Comparison of ENCODE assay signal across 18 cellular contexts in genomic region chr2:38736035-38736320, GRCh38. TPM values are rescaled to one million over a fixed set of nuclear protein-coding genes. Genes with fewer than 3 reads are reported as not detected.
A peak's percentile ranks its signal among the peaks of the same experiment; 100 is the strongest.
DNase-seq lines count a peak whose midpoint lies in the region; ATAC-seq and TF ChIP-seq lines count a peak whose summit lies in the region.
"Had no signal": no experiment of that assay in that cellular context is flagged by ENCODE, and none has a peak within 500 bp of the region (broad histone marks: within the 10 kb centered on the region; RNA-seq: fewer than 3 reads in every experiment).

No MANE protein-coding gene starts in this region.

- peak overlapping the region; percentile 83 for H3K27ac Mint-ChIP-seq in activated T-cell treated with anti-CD3 and anti-CD28 coated beads, Interleukin-2, amount 50 U/mL, for 72 hours
- H3K27ac Mint-ChIP-seq in effector memory CD8-positive, alpha-beta T cell: peak overlapping the region; percentile 70 to 83

- H3K4me3 ChIP-seq in HL-60 (replicated peaks; ENCODE audit: insufficient read depth, low read length): no peak overlapping the region
- no peak overlapping the region for H3K4me3 ChIP-seq in sigmoid colon
- H3K4me3 ChIP-seq: adrenal gland, lung had no signal

- no peak for DNase-seq in activated T-cell treated with anti-CD3 and anti-CD28 coated beads, Interleukin-2, amount 50 U/mL, for 72 hours
- DNase-seq in activated T-cell treated with anti-CD3 and anti-CD28 coated beads, Interleukin-2, amount 50 U/mL, for 4 hours: no peak
- no peak for DNase-seq in HL-60 (ENCODE audit: low read depth in 1 of 2, low spot score in 1 of 2)
- DNase-seq in effector memory CD8-positive, alpha-beta T cell: no peak
- no peak for DNase-seq in sigmoid colon
- DNase-seq in NCI-H748 (lab: John Stamatoyannopoulos, UW; ENCODE audit: unreplicated experiment): no peak
- no peak for DNase-seq in cerebellum (ENCODE audit: low spot score)
- DNase-seq in NCI-H2107 treated with DMSO at 0.1 percent for 48 hours (lab: John Stamatoyannopoulos, UW; ENCODE audit: unreplicated experiment): no peak
- DNase-seq: caudate nucleus; islet precursor cell; NCI-H1417 treated with DMSO at 0.1 percent for 48 hours; NCI-H510A treated with DMSO at 0.1 percent for 48 hours; occipital lobe; stimulated activated CD4-positive, alpha-beta T cell treated with anti-CD3 and anti-CD28 coated beads, Interleukin-15, amount 100 ng/mL, for 24 hours had no signal

- 39 to 85% methylated on average over 4 of the region's 4 CpGs for WGBS in sigmoid colon, 2 donors

- peaks cover 0 to 46% (median 25%) of the 10 kb centered on the region in 4 donors for H3K4me1 ChIP-seq in sigmoid colon

- H3K27me3 ChIP-seq in HL-60 (ENCODE audit: insufficient read depth, poor library complexity, severe bottlenecking): no peaks in the 10 kb centered on the region
- H3K27me3 ChIP-seq in sigmoid colon: no peaks in the 10 kb centered on the region
- H3K27me3 ChIP-seq: adrenal gland had no signal

- TF ChIP-seq EP300 in sigmoid colon (IDR thresholded peaks at IDR 0.05): no peak

- H3K9me3 ChIP-seq in sigmoid colon: no peaks in the 10 kb centered on the region
- H3K9me3 ChIP-seq: adrenal gland had no signal

- peaks cover 10% of the 10 kb centered on the region for H3K4me1 Mint-ChIP-seq in activated T-cell treated with anti-CD3 and anti-CD28 coated beads, Interleukin-2, amount 50 U/mL, for 72 hours (ENCODE audit: low read depth)
- H3K4me1 Mint-ChIP-seq in activated T-cell treated with anti-CD3 and anti-CD28 coated beads, Interleukin-2, amount 50 U/mL, for 4 hours (ENCODE audit: low read depth): peaks cover 15% of the 10 kb centered on the region
- H3K4me1 Mint-ChIP-seq in effector memory CD8-positive, alpha-beta T cell (ENCODE audit: low read depth in 2 of 2): peaks cover 6 to 10% of the 10 kb centered on the region in 2 donors

- no peak for ATAC-seq in activated T-cell treated with anti-CD3 and anti-CD28 coated beads, Interleukin-2, amount 50 U/mL, for 72 hours (replicated peaks in 1 of 2)
- ATAC-seq in activated T-cell treated with anti-CD3 and anti-CD28 coated beads, Interleukin-2, amount 50 U/mL, for 4 hours: no peak
- ATAC-seq in effector memory CD8-positive, alpha-beta T cell (replicated peaks): no peak
- ATAC-seq: SK-N-SH treated with all-trans-retinoic acid at 6 μM for 48 hours had no signal

- H3K36me3 Mint-ChIP-seq in activated T-cell treated with anti-CD3 and anti-CD28 coated beads, Interleukin-2, amount 50 U/mL, for 72 hours (ENCODE audit: insufficient read depth in 2 of 2): peaks cover 13 to 32% of the 10 kb centered on the region in 2 donors
- peaks cover 36% of the 10 kb centered on the region for H3K36me3 Mint-ChIP-seq in activated T-cell treated with anti-CD3 and anti-CD28 coated beads, Interleukin-2, amount 50 U/mL, for 4 hours (ENCODE audit: insufficient read depth)
- peaks cover 92% of the 10 kb centered on the region for H3K36me3 Mint-ChIP-seq in effector memory CD8-positive, alpha-beta T cell (ENCODE audit: insufficient read depth)

- no peak for TF ChIP-seq POLR2A in sigmoid colon (IDR thresholded peaks at IDR 0.05)

- no peak overlapping the region for H3K4me3 Mint-ChIP-seq in activated T-cell treated with anti-CD3 and anti-CD28 coated beads, Interleukin-2, amount 50 U/mL, for 72 hours
- no peak overlapping the region for H3K4me3 Mint-ChIP-seq in activated T-cell treated with anti-CD3 and anti-CD28 coated beads, Interleukin-2, amount 50 U/mL, for 4 hours
- peak overlapping the region in 1 of 2 donors; percentile 56 for H3K4me3 Mint-ChIP-seq in effector memory CD8-positive, alpha-beta T cell

- H3K36me3 ChIP-seq in sigmoid colon: peaks cover 6 to 25% (median 13%) of the 10 kb centered on the region in 4 donors

- peaks cover 0 to 2% of the 10 kb centered on the region in 2 donors for H3K9me3 Mint-ChIP-seq in activated T-cell treated with anti-CD3 and anti-CD28 coated beads, Interleukin-2, amount 50 U/mL, for 72 hours
- no peaks in the 10 kb centered on the region for H3K9me3 Mint-ChIP-seq in activated T-cell treated with anti-CD3 and anti-CD28 coated beads, Interleukin-2, amount 50 U/mL, for 4 hours
- no peaks in the 10 kb centered on the region for H3K9me3 Mint-ChIP-seq in effector memory CD8-positive, alpha-beta T cell

- no peaks in the 10 kb centered on the region for H3K27me3 Mint-ChIP-seq in activated T-cell treated with anti-CD3 and anti-CD28 coated beads, Interleukin-2, amount 50 U/mL, for 72 hours (ENCODE audit: low read depth)
- no peaks in the 10 kb centered on the region for H3K27me3 Mint-ChIP-seq in activated T-cell treated with anti-CD3 and anti-CD28 coated beads, Interleukin-2, amount 50 U/mL, for 4 hours (ENCODE audit: low read depth)
- no peaks in the 10 kb centered on the region for H3K27me3 Mint-ChIP-seq in effector memory CD8-positive, alpha-beta T cell

- TF ChIP-seq CTCF in HL-60 (IDR thresholded peaks at IDR 0.05; ENCODE audit: insufficient read depth, low read length) (no peak), sigmoid colon (IDR thresholded peaks at IDR 0.05) (no peak)

- H3K27ac ChIP-seq in HL-60 (replicated peaks) (peak overlapping the region; percentile 48), sigmoid colon (peak overlapping the region; percentile 74 to 85 (median 81))
- H3K27ac ChIP-seq: C4-2B had no signal

- intact Hi-C loops in sigmoid colon (cut with DNase I): loop anchor here (5.0 kb wide), 1 partner anchor 134 kb away; the partner anchor contains the start of gene HNRNPLL

RNA-seq across cellular contexts. Expression of gene SRSF7, which starts 15.2 kb away (rescaled TPM):
- total RNA-seq in activated T-cell treated with anti-CD3 and anti-CD28 coated beads, Interleukin-2, amount 50 U/mL, for 72 hours: 100 to 1,000 TPM; 258 to 264 TPM
- 100 to 1,000 TPM; 431 to 454 (median 451) TPM for total RNA-seq in activated T-cell treated with anti-CD3 and anti-CD28 coated beads, Interleukin-2, amount 50 U/mL, for 4 hours
- total RNA-seq in sigmoid colon (100 to 1,000 TPM in 2 of 4 donors, 10 to 100 TPM in 2; 73.1 to 140 (median 97.0) TPM), cerebellum (109 TPM)
- 100 to 1,000 TPM in 1 of 3 donors, 10 to 100 TPM in 2; 55.9 to 146 (median 78.6) TPM for polyA plus RNA-seq in sigmoid colon

RNA-seq across cellular contexts. Expression of gene GEMIN6, which starts 42.0 kb away (rescaled TPM):
- 10 to 100 TPM in 1 of 2 donors, 1 to 10 TPM in 1; 9.9 to 14.3 TPM for total RNA-seq in activated T-cell treated with anti-CD3 and anti-CD28 coated beads, Interleukin-2, amount 50 U/mL, for 72 hours
- 10 to 100 TPM; 34.2 to 45.7 (median 39.3) TPM for total RNA-seq in activated T-cell treated with anti-CD3 and anti-CD28 coated beads, Interleukin-2, amount 50 U/mL, for 4 hours
- total RNA-seq in sigmoid colon: 10 to 100 TPM in 2 of 4 donors, 1 to 10 TPM in 2; 5.4 to 11.1 (median 8.1) TPM
- 10 to 100 TPM in 1 of 3 donors, 1 to 10 TPM in 2; 5.5 to 10.2 (median 6.6) TPM for polyA plus RNA-seq in sigmoid colon
- 10.3 TPM for total RNA-seq in cerebellum
